11 cellular contexts compared by ENCODE assay signal in the genomic region with DNA sequence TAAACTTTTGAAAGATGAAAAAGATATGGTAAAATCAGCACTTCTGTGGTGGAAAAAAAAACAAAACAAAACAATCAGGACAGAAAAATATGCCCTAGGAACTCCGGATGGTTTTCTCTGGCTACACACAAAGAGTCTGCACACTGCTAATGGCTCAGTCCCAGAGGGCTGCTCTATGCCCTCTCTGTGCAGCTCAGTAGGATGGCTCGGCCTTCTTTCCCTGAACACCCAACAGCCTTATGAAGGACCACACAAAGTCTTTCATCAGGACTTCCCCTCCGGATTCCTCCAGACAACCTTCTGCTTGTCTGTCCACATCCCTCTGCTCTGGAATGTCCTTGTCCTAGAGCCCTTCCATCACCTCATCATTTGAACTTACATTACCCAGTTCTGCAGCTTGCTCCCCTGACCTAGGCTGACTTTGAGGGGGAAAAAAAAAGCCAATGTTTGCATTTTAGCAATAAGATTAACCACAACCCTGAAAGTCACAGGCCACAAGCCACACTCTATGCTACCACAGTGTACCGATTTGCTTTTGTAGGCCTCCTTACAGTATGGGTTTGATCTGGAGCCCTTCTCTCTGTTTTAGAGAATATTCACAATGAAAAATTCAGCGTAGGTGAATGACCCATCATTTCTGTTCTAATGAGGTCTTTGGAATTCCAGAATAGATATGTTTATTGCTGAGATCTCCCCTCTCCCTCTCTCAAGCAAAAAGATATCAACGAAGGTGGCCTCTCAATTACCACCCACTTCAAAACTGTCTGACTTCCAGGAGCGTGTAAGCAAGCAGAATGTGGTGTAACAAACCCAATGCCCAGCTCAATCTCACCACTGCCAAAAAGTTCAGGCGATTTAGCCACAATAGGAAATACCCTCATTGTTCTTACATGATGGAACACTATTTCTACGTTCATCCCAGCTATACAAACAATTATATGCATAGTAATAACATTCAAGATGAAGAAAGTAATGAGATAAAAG.
DNase-seq lines count a peak whose midpoint lies in the region; ATAC-seq, FAIRE-seq and TF ChIP-seq lines count a peak whose summit lies in the region.
"Had no signal": no experiment of that assay in that cellular context is flagged by ENCODE, and none has a peak within 500 bp of the region (broad histone marks: within the 10 kb centered on the region; RNA-seq: fewer than 3 reads in every experiment).

No MANE protein-coding gene starts in this region.

- no peak for TF ChIP-seq CTCF in endothelial cell (IDR thresholded peaks at IDR 0.05; ENCODE audit: unreplicated experiment)

- peak; percentile 79 for DNase-seq in activated CD4-positive, alpha-beta T cell treated with anti-CD3 and anti-CD28 coated beads, Interleukin-2, amount 10 ng/mL, durations not matched to agents 24 days and 14 days
- DNase-seq in activated CD4-positive, alpha-beta T cell treated with anti-CD3 and anti-CD28 coated beads for 4 hours: no peak
- DNase-seq in natural killer cell treated with Interleukin-12 subunit alpha and Interleukin-12 subunit beta and Interleukin-15 and Interleukin-18, amount 100 ng/mL, for 72 hours (ENCODE audit: low spot score): no peak
- DNase-seq in HAP-1 (ENCODE audit: low spot score in 2 of 2) (no peak), endothelial cell (ENCODE audit: low spot score) (no peak), HTR-8/SVneo (ENCODE audit: insufficient read length, low spot score) (no peak)
- DNase-seq: ACHN, NCI-H524 had no signal

- peak overlapping the region; percentile 3 for H3K4me3 Mint-ChIP-seq in activated CD4-positive, alpha-beta T cell treated with anti-CD3 and anti-CD28 coated beads, Interleukin-2, amount 10 ng/mL, durations not matched to agents 24 days and 14 days
- H3K4me3 Mint-ChIP-seq in natural killer cell treated with Interleukin-12 subunit alpha and Interleukin-12 subunit beta and Interleukin-15 and Interleukin-18, amount 100 ng/mL, for 72 hours: peak overlapping the region; percentile 55
- no peak overlapping the region for H3K4me3 Mint-ChIP-seq in endothelial cell (ENCODE audit: unreplicated experiment)

- peak overlapping the region; percentile 35 for H3K27ac Mint-ChIP-seq in activated CD4-positive, alpha-beta T cell treated with anti-CD3 and anti-CD28 coated beads, Interleukin-2, amount 10 ng/mL, durations not matched to agents 24 days and 14 days
- H3K27ac Mint-ChIP-seq in natural killer cell treated with Interleukin-12 subunit alpha and Interleukin-12 subunit beta and Interleukin-15 and Interleukin-18, amount 100 ng/mL, for 72 hours: peak overlapping the region; percentile 11 to 13
- H3K27ac Mint-ChIP-seq in endothelial cell (ENCODE audit: unreplicated experiment): no peak overlapping the region

- no peaks in the 10 kb centered on the region for H3K27me3 ChIP-seq in HAP-1 (ENCODE audit: low read depth)

- no peak for FAIRE-seq in HTR-8/SVneo (lab: Jason Lieb, UNC)
- FAIRE-seq: TTC549 had no signal

- intact Hi-C loops in activated CD4-positive, alpha-beta T cell treated with anti-CD3 and anti-CD28 coated beads, Interleukin-2, amount 10 ng/mL, durations not matched to agents 24 days and 14 days (cut with micrococcal nuclease): loop anchor here (1.0 kb wide), 2 partner anchors 46 to 48 kb away; no protein-coding TSS in a partner anchor

- no peaks in the 10 kb centered on the region for H3K36me3 ChIP-seq in HAP-1 (replicated peaks)

- peak; percentile 84 for ATAC-seq in GM21619 (IDR thresholded peaks at IDR 0.05; ENCODE audit: unreplicated experiment)
- ATAC-seq in HG03565 (IDR thresholded peaks at IDR 0.05; ENCODE audit: unreplicated experiment): peak; percentile 83
- ATAC-seq in natural killer cell treated with Interleukin-12 subunit alpha and Interleukin-12 subunit beta and Interleukin-15 and Interleukin-18, amount 100 ng/mL, for 72 hours: peak; percentile 76 to 84

- H3K27me3 Mint-ChIP-seq in activated CD4-positive, alpha-beta T cell treated with anti-CD3 and anti-CD28 coated beads, Interleukin-2, amount 10 ng/mL, durations not matched to agents 24 days and 14 days: peaks cover 14% of the 10 kb centered on the region
- peaks cover 0 to 19% of the 10 kb centered on the region in 2 donors for H3K27me3 Mint-ChIP-seq in natural killer cell treated with Interleukin-12 subunit alpha and Interleukin-12 subunit beta and Interleukin-15 and Interleukin-18, amount 100 ng/mL, for 72 hours
- no peaks in the 10 kb centered on the region for H3K27me3 Mint-ChIP-seq in endothelial cell (ENCODE audit: unreplicated experiment)

- no peak overlapping the region for H3K4me3 ChIP-seq in HAP-1

- no peaks in the 10 kb centered on the region; the same call in 1 of the 2 replicates for H3K4me1 ChIP-seq in HAP-1

- in situ Hi-C loops in HAP-1 (cut with MboI; ENCODE audit: low sequenced_read_pairs): no loop called here

- H3K4me1 Mint-ChIP-seq in activated CD4-positive, alpha-beta T cell treated with anti-CD3 and anti-CD28 coated beads, Interleukin-2, amount 10 ng/mL, durations not matched to agents 24 days and 14 days: peaks cover 33% of the 10 kb centered on the region
- H3K4me1 Mint-ChIP-seq in natural killer cell treated with Interleukin-12 subunit alpha and Interleukin-12 subunit beta and Interleukin-15 and Interleukin-18, amount 100 ng/mL, for 72 hours (ENCODE audit: low read depth in 2 of 2): peaks cover 23 to 26% of the 10 kb centered on the region in 2 donors
- H3K4me1 Mint-ChIP-seq in endothelial cell (ENCODE audit: unreplicated experiment): no peaks in the 10 kb centered on the region

- peaks cover 20% of the 10 kb centered on the region for H3K9me3 Mint-ChIP-seq in activated CD4-positive, alpha-beta T cell treated with anti-CD3 and anti-CD28 coated beads, Interleukin-2, amount 10 ng/mL, durations not matched to agents 24 days and 14 days
- no peaks in the 10 kb centered on the region for H3K9me3 Mint-ChIP-seq in natural killer cell treated with Interleukin-12 subunit alpha and Interleukin-12 subunit beta and Interleukin-15 and Interleukin-18, amount 100 ng/mL, for 72 hours
- no peaks in the 10 kb centered on the region for H3K9me3 Mint-ChIP-seq in endothelial cell (ENCODE audit: unreplicated experiment)

- H3K9me3 ChIP-seq in HAP-1: no peaks in the 10 kb centered on the region

- H3K36me3 Mint-ChIP-seq in activated CD4-positive, alpha-beta T cell treated with anti-CD3 and anti-CD28 coated beads, Interleukin-2, amount 10 ng/mL, durations not matched to agents 24 days and 14 days (ENCODE audit: low read depth): peaks cover 16% of the 10 kb centered on the region
- peaks cover 18% of the 10 kb centered on the region for H3K36me3 Mint-ChIP-seq in natural killer cell treated with Interleukin-12 subunit alpha and Interleukin-12 subunit beta and Interleukin-15 and Interleukin-18, amount 100 ng/mL, for 72 hours
- no peaks in the 10 kb centered on the region for H3K36me3 Mint-ChIP-seq in endothelial cell (ENCODE audit: low read depth, unreplicated experiment)
